Comparison of ENCODE assay signal across 24 cellular contexts in genomic region chr1:93257889-93258288, GRCh38.
"Had no signal": no experiment of that assay in that cellular context is flagged by ENCODE, and none has a peak within 500 bp of the region (broad histone marks: within the 10 kb centered on the region; RNA-seq: fewer than 3 reads in every experiment).

No MANE protein-coding gene starts in this region.

- H3K4me1 Mint-ChIP-seq: activated CD4-positive, alpha-beta memory T cell treated with anti-CD3 and anti-CD28 coated beads, Interleukin-2, amount 10 ng/mL, durations not matched to agents 7 days and 5 days; activated CD4-positive, alpha-beta T cell treated with anti-CD3 and anti-CD28 coated beads, Interleukin-2, amount 10 ng/mL, durations not matched to agents 24 days and 14 days; activated naive CD8-positive, alpha-beta T cell treated with anti-CD3 and anti-CD28 coated beads, Interleukin-2, amount 10 ng/mL, durations not matched to agents 7 days and 5 days; neural crest cell had no signal

- DNase-seq: activated CD4-positive, alpha-beta memory T cell treated with anti-CD3 and anti-CD28 coated beads, Interleukin-2, amount 10 ng/mL, durations not matched to agents 7 days and 5 days; activated CD4-positive, alpha-beta T cell treated with anti-CD3 and anti-CD28 coated beads, Interleukin-2, amount 10 ng/mL, durations not matched to agents 24 days and 14 days; activated effector memory CD4-positive, alpha-beta T cell treated with Interleukin-2 at 50 U/mL for 16 hours; activated naive CD4-positive, alpha-beta T cell treated with anti-CD3 and anti-CD28 coated beads for 36 hours; activated naive CD8-positive, alpha-beta T cell treated with anti-CD3 and anti-CD28 coated beads, Interleukin-2, amount 10 ng/mL, durations not matched to agents 7 days and 5 days; activated T-cell treated with anti-CD3 and anti-CD28 coated beads, Interleukin-2, amount 50 U/mL, for 72 hours; amniotic stem cell; cerebellar nuclear complex; heart right ventricle; islet precursor cell; naive thymus-derived CD4-positive, alpha-beta T cell; occipital lobe; posterior cingulate gyrus; sigmoid colon; stimulated activated CD4-positive, alpha-beta T cell treated with anti-CD3 and anti-CD28 coated beads, Interleukin-2, amount 100 ng/mL, for 48 hours; stimulated activated CD8-positive, alpha-beta memory T cell treated with anti-CD3 and anti-CD28 coated beads, Interleukin-4, amount 100 ng/mL, for 48 hours; stimulated activated naive CD4-positive, alpha-beta T cell; testis; trophoblast cell had no signal

- H3K27ac Mint-ChIP-seq: activated CD4-positive, alpha-beta memory T cell treated with anti-CD3 and anti-CD28 coated beads, Interleukin-2, amount 10 ng/mL, durations not matched to agents 7 days and 5 days; activated CD4-positive, alpha-beta T cell treated with anti-CD3 and anti-CD28 coated beads, Interleukin-2, amount 10 ng/mL, durations not matched to agents 24 days and 14 days; activated naive CD4-positive, alpha-beta T cell treated with anti-CD3 and anti-CD28 coated beads for 36 hours; activated naive CD8-positive, alpha-beta T cell treated with anti-CD3 and anti-CD28 coated beads, Interleukin-2, amount 10 ng/mL, durations not matched to agents 7 days and 5 days; activated T-cell treated with anti-CD3 and anti-CD28 coated beads, Interleukin-2, amount 50 U/mL, for 72 hours; naive thymus-derived CD4-positive, alpha-beta T cell; T-helper 2 cell treated with Interferon-gamma antibody and Interleukin-4, amounts not matched to agents 5 μg/mL and 100 μg/mL, for 36 hours had no signal

- ATAC-seq: activated T-cell treated with anti-CD3 and anti-CD28 coated beads, Interleukin-2, amount 50 U/mL, for 72 hours; heart right ventricle; left lobe of liver; naive thymus-derived CD4-positive, alpha-beta T cell had no signal

- H3K9me3 ChIP-seq: testis, vagina had no signal

- H3K4me3 ChIP-seq: heart right ventricle, lung, sigmoid colon, testis, vagina had no signal

- H3K27ac ChIP-seq: heart right ventricle, sigmoid colon, testis, vagina had no signal

- H3K27me3 Mint-ChIP-seq: activated CD4-positive, alpha-beta memory T cell treated with anti-CD3 and anti-CD28 coated beads, Interleukin-2, amount 10 ng/mL, durations not matched to agents 7 days and 5 days; activated CD4-positive, alpha-beta T cell treated with anti-CD3 and anti-CD28 coated beads, Interleukin-2, amount 10 ng/mL, durations not matched to agents 24 days and 14 days; activated naive CD8-positive, alpha-beta T cell treated with anti-CD3 and anti-CD28 coated beads, Interleukin-2, amount 10 ng/mL, durations not matched to agents 7 days and 5 days; naive thymus-derived CD4-positive, alpha-beta T cell had no signal

- H3K4me1 ChIP-seq: heart right ventricle, sigmoid colon, testis, vagina had no signal

- H3K4me3 Mint-ChIP-seq: activated CD4-positive, alpha-beta memory T cell treated with anti-CD3 and anti-CD28 coated beads, Interleukin-2, amount 10 ng/mL, durations not matched to agents 7 days and 5 days; activated CD4-positive, alpha-beta T cell treated with anti-CD3 and anti-CD28 coated beads, Interleukin-2, amount 10 ng/mL, durations not matched to agents 24 days and 14 days; activated naive CD4-positive, alpha-beta T cell treated with anti-CD3 and anti-CD28 coated beads for 36 hours; activated naive CD8-positive, alpha-beta T cell treated with anti-CD3 and anti-CD28 coated beads, Interleukin-2, amount 10 ng/mL, durations not matched to agents 7 days and 5 days; activated T-cell treated with anti-CD3 and anti-CD28 coated beads, Interleukin-2, amount 50 U/mL, for 72 hours; naive thymus-derived CD4-positive, alpha-beta T cell; neural crest cell; T-helper 2 cell treated with Interferon-gamma antibody and Interleukin-4, amounts not matched to agents 5 μg/mL and 100 μg/mL, for 36 hours had no signal

- H3K27me3 ChIP-seq: heart right ventricle, sigmoid colon, testis, vagina had no signal
